Comparison of ENCODE assay signal across 17 cellular contexts in genomic region chr7:145009866-145010265, GRCh38.
"Had no signal": no experiment of that assay in that cellular context is flagged by ENCODE, and none has a peak within 500 bp of the region (broad histone marks: within the 10 kb centered on the region; RNA-seq: fewer than 3 reads in every experiment).

No MANE protein-coding gene starts in this region.

- ATAC-seq: activated CD8-positive, alpha-beta T cell treated with anti-CD3 and anti-CD28 coated beads for 36 hours; activated T-cell treated with anti-CD3 and anti-CD28 coated beads, Interleukin-2, amount 50 U/mL, for 4 hours; foreskin keratinocyte; mucosa of descending colon; naive thymus-derived CD4-positive, alpha-beta T cell had no signal

- H3K4me3 Mint-ChIP-seq: activated CD8-positive, alpha-beta T cell treated with anti-CD3 and anti-CD28 coated beads for 36 hours; activated naive CD8-positive, alpha-beta T cell treated with anti-CD3 and anti-CD28 coated beads for 36 hours; activated T-cell treated with anti-CD3 and anti-CD28 coated beads, Interleukin-2, amount 50 U/mL, for 4 hours; brain; central memory CD8-positive, alpha-beta T cell; memory B cell; naive thymus-derived CD4-positive, alpha-beta T cell had no signal

- H3K27ac Mint-ChIP-seq: activated CD8-positive, alpha-beta T cell treated with anti-CD3 and anti-CD28 coated beads for 36 hours; activated naive CD8-positive, alpha-beta T cell treated with anti-CD3 and anti-CD28 coated beads for 36 hours; brain; memory B cell; naive thymus-derived CD4-positive, alpha-beta T cell had no signal

- H3K27me3 Mint-ChIP-seq: central memory CD8-positive, alpha-beta T cell had no signal

- H3K4me1 Mint-ChIP-seq: brain; central memory CD8-positive, alpha-beta T cell; memory B cell had no signal

- H3K36me3 Mint-ChIP-seq: activated naive CD8-positive, alpha-beta T cell treated with anti-CD3 and anti-CD28 coated beads for 36 hours; brain; memory B cell; naive thymus-derived CD4-positive, alpha-beta T cell had no signal

- DNase-seq: activated CD4-positive, alpha-beta T cell treated with anti-CD3 and anti-CD28 coated beads for 48 hours; activated CD8-positive, alpha-beta T cell treated with anti-CD3 and anti-CD28 coated beads for 36 hours; activated gamma-delta T cell; activated naive CD8-positive, alpha-beta T cell treated with anti-CD3 and anti-CD28 coated beads for 36 hours; activated T-cell treated with anti-CD3 and anti-CD28 coated beads, Interleukin-2, amount 50 U/mL, for 4 hours; cortex of kidney; effector CD8-positive, alpha-beta T cell; left ventricle myocardium inferior; mucosa of descending colon; naive thymus-derived CD4-positive, alpha-beta T cell; stimulated activated CD4-positive, alpha-beta T cell treated with anti-CD3 and anti-CD28 coated beads, Interleukin-1b, Interleukin-23, amount 100 ng/mL, for 48 hours; tibial artery; uterus had no signal

- H3K9me3 Mint-ChIP-seq: activated CD8-positive, alpha-beta T cell treated with anti-CD3 and anti-CD28 coated beads for 36 hours; activated naive CD8-positive, alpha-beta T cell treated with anti-CD3 and anti-CD28 coated beads for 36 hours; activated T-cell treated with anti-CD3 and anti-CD28 coated beads, Interleukin-2, amount 50 U/mL, for 4 hours; central memory CD8-positive, alpha-beta T cell; memory B cell had no signal
